8 cellular contexts compared by ENCODE assay signal in the genomic region with DNA sequence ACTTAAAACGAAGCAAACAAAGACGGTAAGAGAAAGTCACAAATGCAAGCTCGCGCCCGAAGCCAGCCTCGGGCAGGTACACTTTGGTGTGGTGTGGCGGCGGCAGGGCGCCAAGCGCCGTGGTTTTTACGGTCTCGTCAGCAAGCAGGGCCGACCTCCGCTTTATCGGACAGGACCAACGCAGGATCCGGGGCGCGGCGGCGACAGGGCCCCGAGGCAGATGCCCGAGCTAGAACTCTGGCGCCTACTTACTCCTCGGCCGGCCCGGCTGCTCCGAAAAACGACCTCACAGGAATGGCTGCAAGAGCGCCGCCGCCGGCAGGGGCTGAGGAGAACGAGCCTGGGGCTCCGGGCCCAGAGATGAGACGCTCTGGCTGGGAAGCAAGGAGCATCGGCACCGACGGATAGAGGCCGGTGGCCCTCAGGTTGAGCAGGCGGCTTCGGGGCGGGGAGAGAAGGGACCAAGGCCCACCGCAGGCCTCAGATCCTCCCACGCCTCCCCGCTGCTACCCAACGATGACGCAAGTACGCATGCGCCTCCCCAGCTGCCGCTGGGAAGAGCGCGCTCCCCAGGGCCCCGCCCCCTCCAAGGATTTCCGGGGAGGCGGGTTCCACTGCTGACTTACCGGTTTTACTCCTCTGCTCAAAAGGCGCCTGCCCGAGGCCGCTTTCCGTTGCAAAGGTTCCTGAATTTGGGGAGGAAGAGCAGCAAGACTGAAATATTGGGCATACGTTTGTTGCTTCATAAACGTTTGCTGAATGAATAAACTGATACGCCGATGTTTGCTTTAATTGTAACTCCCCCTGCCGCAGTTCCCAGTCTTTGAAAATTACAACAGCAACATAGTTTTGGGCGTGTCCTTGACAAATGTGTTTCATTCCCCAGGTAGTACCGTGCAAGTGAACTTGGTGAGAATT.
A peak's percentile ranks its signal among the peaks of the same experiment; 100 is the strongest.
DNase-seq lines count a peak whose midpoint lies in the region; ATAC-seq and TF ChIP-seq lines count a peak whose summit lies in the region.

No MANE protein-coding gene starts in this region.

- TF ChIP-seq POLR2A in uterus (IDR thresholded peaks at IDR 0.05) = peak; percentile 53 to 93

- TF ChIP-seq CTCF in uterus (IDR thresholded peaks at IDR 0.05) = peak; percentile 34 to 62 (median 49)

- intact Hi-C loops in right cardiac atrium (cut with DNase I) (no loop called here), uterus (cut with DNase I; ENCODE audit: low total_unique reads) (no loop called here)

- no peaks in the 10 kb centered on the region for H3K36me3 ChIP-seq in uterus

- H3K9me3 ChIP-seq in right cardiac atrium (ENCODE audit: control insufficient read depth, low read length) (no peaks in the 10 kb centered on the region), uterus (no peaks in the 10 kb centered on the region)

- peak; percentile 91 to 93 for DNase-seq in NCI-H187 (lab: John Stamatoyannopoulos, UW)
- peak; percentile 87 to 98 (median 95) for DNase-seq in T-helper 2 cell
- peak; percentile 56 to 95 (median 90) for DNase-seq in anterior cingulate cortex (lab: John Stamatoyannopoulos, UW)
- peak; percentile 96 to 98 (median 98) for DNase-seq in right cardiac atrium
- peak; percentile 68 for DNase-seq in pulmonary artery endothelial cell (ENCODE audit: low read depth, low spot score)
- peak; percentile 95 for DNase-seq in uterus

- peak overlapping the region; percentile 100 for H3K27ac ChIP-seq in right cardiac atrium (ENCODE audit: low read length)
- peak overlapping the region; percentile 98 for H3K27ac ChIP-seq in uterus

- H3K27me3 ChIP-seq in right cardiac atrium (ENCODE audit: control insufficient read depth, insufficient read depth) (no peaks in the 10 kb centered on the region), uterus (no peaks in the 10 kb centered on the region)

- under 1% methylated on average over 69 of the region's 69 CpGs for WGBS in right cardiac atrium

- H3K4me1 ChIP-seq in right cardiac atrium (ENCODE audit: control insufficient read depth, insufficient read depth, low read length) (no peaks in the 10 kb centered on the region), uterus (peaks cover 0 to 10% of the 10 kb centered on the region in 2 donors)

- H3K4me3 ChIP-seq in right cardiac atrium (ENCODE audit: low read length) (peak overlapping the region; percentile 87), uterus (peak overlapping the region; percentile 80 to 93)

- ATAC-seq in GM18502 (IDR thresholded peaks at IDR 0.05; ENCODE audit: poor library complexity, unreplicated experiment) (peak; percentile 72), HG02970 (IDR thresholded peaks at IDR 0.05; ENCODE audit: low FRiP score, unreplicated experiment) (peak; percentile 66), right cardiac atrium (peak; percentile 90 to 93)

Comparison
In these comparisons a context has a peak if more than half of its experiments do, and no peak if none do; other contexts are left out.
1. Peak in every context shown above with its lines: DNase-seq, ATAC-seq, H3K4me3 ChIP-seq and H3K27ac ChIP-seq.